ENCODE assay signal across 8 cellular contexts in the genomic region with DNA sequence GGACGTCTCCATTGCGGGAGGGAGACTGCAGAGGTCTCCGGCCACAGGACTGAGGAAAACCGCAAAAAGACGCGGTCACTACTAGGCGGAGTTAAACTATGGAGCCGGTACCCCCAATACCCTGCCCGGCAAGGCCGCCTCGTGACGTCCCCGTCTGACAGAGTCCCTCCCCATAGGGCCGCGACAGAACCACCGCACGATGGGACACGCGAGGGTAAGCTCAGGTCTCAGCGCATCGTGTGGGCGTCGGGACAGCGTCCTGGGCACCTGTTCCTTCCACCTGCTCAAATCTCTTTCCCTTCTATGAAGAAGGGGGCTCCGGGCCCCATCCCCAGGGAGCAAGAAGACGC. TPM values are rescaled to one million over a fixed set of nuclear protein-coding genes. Genes with fewer than 3 reads are reported as not detected.
DNase-seq lines count a peak whose midpoint lies in the region; ATAC-seq lines count a peak whose summit lies in the region.

No MANE protein-coding gene starts in this region.

- H3K4me1 ChIP-seq in mesendoderm (ENCODE audit: control insufficient read depth, low read depth, low read length) = no peaks in the 10 kb centered on the region

- no CpG with 5 or more reads among the region's 26 CpGs for WGBS in mesendoderm (ENCODE audit: extremely low coverage, insufficient coverage, low lambda C conversion rate)

- no peak overlapping the region for H2BK120ac ChIP-seq in mesendoderm (ENCODE audit: low read depth, low read length)

- no peaks in the 10 kb centered on the region for H3K27me3 ChIP-seq in mesendoderm (ENCODE audit: insufficient read depth, low read length, poor library complexity)

- H3K27ac ChIP-seq in mesendoderm (ENCODE audit: low read depth, low read length) = peak overlapping the region; percentile 88

- no peaks in the 10 kb centered on the region for H3K36me3 ChIP-seq in mesendoderm (ENCODE audit: control insufficient read depth, insufficient read depth, low read length)

- no peak overlapping the region for H4K5ac ChIP-seq in mesendoderm (ENCODE audit: low read length)

- no peak overlapping the region for H2BK5ac ChIP-seq in mesendoderm (ENCODE audit: low read length)

- H3K9ac ChIP-seq in mesendoderm (ENCODE audit: low read length) = peak overlapping the region; percentile 76

- peak overlapping the region; percentile 87 for H4K8ac ChIP-seq in mesendoderm (ENCODE audit: low read depth, low read length)

- peak overlapping the region; percentile 63 for H3K18ac ChIP-seq in mesendoderm (ENCODE audit: low read length)

- peaks cover 1% of the 10 kb centered on the region for H3K79me1 ChIP-seq in mesendoderm (ENCODE audit: low read length)

- H3K23ac ChIP-seq in mesendoderm (ENCODE audit: low read length) = no peak overlapping the region

- peak overlapping the region; percentile 89 for H3K4me3 ChIP-seq in Jurkat, Clone E6-1 (ENCODE audit: low read length)
- peak overlapping the region; percentile 12 for H3K4me3 ChIP-seq in mesendoderm (ENCODE audit: low read length)

- peaks cover 2% of the 10 kb centered on the region for H3K79me2 ChIP-seq in mesendoderm (ENCODE audit: control insufficient read depth, insufficient read depth, low read length)

- no peak overlapping the region for H2BK15ac ChIP-seq in mesendoderm (replicated peaks; ENCODE audit: low read depth)

- ATAC-seq in GM21576 (IDR thresholded peaks at IDR 0.05; ENCODE audit: unreplicated experiment) = peak; percentile 15

- H2AK5ac ChIP-seq in mesendoderm (ENCODE audit: low read length) = no peak overlapping the region

- peak overlapping the region; percentile 59 for H3K4me2 ChIP-seq in mesendoderm (ENCODE audit: low read length)

- H3K56ac ChIP-seq in mesendoderm (ENCODE audit: low read length) = peak overlapping the region; percentile 88

- DNase-seq in GF-D8 (lab: John Stamatoyannopoulos, UW) (peak; percentile 74), mesendoderm (no peak), NCI-H187 treated with DMSO at 0.1 percent for 48 hours (lab: John Stamatoyannopoulos, UW) (no peak)
- DNase-seq in Jurkat, Clone E6-1 (ENCODE audit: low read depth, low spot score) = no peak
- peak; percentile 47 to 69 (median 58) for DNase-seq in activated CD4-positive, CD25-positive, alpha-beta regulatory T cell (lab: John Stamatoyannopoulos, UW)
- peak; percentile 51 for DNase-seq in effector CD8-positive, alpha-beta T cell (lab: John Stamatoyannopoulos, UW)
- peak; percentile 55 to 62 for DNase-seq in stimulated activated CD8-positive, alpha-beta memory T cell treated with anti-CD3 and anti-CD28 coated beads, Interleukin-7, amount 100 ng/mL, for 4 hours (ENCODE audit: low read depth in 2 of 2)

- peak overlapping the region; percentile 46 for H3K4ac ChIP-seq in mesendoderm (ENCODE audit: low read depth, low read length)

RNA-seq across cellular contexts. Expression of gene GLDC, which starts 35.2 kb away (rescaled TPM):
- polyA plus RNA-seq in Jurkat, Clone E6-1 (2012; ENCODE audit: insufficient read depth, insufficient read length) = 18.2 TPM
- 39.5 TPM for polyA plus RNA-seq in mesendoderm (2013, experiment 1 of 2)
- 39.3 TPM for polyA plus RNA-seq in mesendoderm (2013, experiment 2 of 2)

Comparison
In these comparisons a context has a peak if more than half of its experiments do, and no peak if none do; other contexts are left out.
1. DNase-seq: peak in GF-D8 (single experiment), activated CD4-positive, CD25-positive, alpha-beta regulatory T cell (4 of 4), effector CD8-positive, alpha-beta T cell (single experiment) and stimulated activated CD8-positive, alpha-beta memory T cell treated with anti-CD3 and anti-CD28 coated beads, Interleukin-7, amount 100 ng/mL, for 4 hours (2 of 2); none in Jurkat, Clone E6-1 (single experiment), mesendoderm (single experiment) and NCI-H187 treated with DMSO at 0.1 percent for 48 hours (single experiment).